10 cellular contexts compared by ENCODE assay signal in the genomic region with DNA sequence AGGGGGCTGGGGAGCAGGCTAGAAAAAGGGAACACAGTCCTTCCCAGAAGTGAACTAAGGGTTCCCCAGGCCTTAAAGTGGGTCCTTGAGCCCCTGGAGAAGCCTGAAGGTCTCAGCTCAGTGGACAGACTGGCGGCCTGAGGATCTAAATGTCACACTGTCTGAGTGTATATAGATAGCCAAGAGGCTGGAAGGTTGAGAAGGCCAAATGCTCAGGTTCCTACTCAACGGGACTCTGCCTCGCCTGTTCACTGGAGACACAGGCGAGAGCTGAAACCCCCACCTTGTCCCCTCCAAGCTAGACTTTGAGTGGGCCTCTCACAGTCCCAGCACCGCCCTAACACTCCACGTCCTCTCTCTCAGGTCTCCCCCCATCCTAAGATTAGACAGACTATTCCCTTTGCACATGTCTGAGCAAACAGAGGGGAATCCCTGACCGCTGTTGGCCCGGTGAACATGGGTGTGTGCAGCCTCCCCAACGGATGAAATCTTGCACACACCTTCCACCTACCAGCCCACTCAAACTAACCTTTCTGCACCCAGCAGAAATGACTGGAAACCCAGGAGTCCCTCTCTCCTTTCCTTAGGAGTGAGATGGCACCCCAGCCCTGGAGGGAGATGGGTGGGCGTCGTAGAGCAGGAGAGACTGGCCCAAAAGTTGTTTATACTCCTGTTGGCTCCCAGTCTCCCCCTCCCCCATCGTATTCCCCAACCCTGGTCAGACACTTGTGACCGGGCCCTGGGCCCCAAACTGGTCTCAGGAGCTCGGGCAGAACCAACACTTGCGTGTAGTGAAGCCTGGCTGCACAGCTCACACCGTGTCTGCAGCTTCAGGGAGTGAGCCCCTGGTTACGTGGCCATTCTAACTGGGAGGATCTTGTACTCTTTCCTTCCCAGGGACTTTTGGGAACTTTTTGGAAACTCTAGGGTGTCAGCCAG. TPM values are rescaled to one million over a fixed set of nuclear protein-coding genes. Genes with fewer than 3 reads are reported as not detected.
A peak's percentile ranks its signal among the peaks of the same experiment; 100 is the strongest.
DNase-seq lines count a peak whose midpoint lies in the region; TF ChIP-seq lines count a peak whose summit lies in the region.
"Had no signal": no experiment of that assay in that cellular context is flagged by ENCODE, and none has a peak within 500 bp of the region (broad histone marks: within the 10 kb centered on the region; RNA-seq: fewer than 3 reads in every experiment).

No MANE protein-coding gene starts in this region.

- H3K36me3 ChIP-seq in MG63 (peaks cover 39% of the 10 kb centered on the region), endocrine pancreas (ENCODE audit: control insufficient read depth, insufficient read depth, low read length) (no peaks in the 10 kb centered on the region), mesodermal cell (ENCODE audit: control insufficient read depth, insufficient read depth, low read length) (peaks cover 24% of the 10 kb centered on the region), tibial nerve (peaks cover 0 to 3% (median 0%) of the 10 kb centered on the region in 3 donors)

- no peak for DNase-seq in MG63
- no peak for DNase-seq in tibial nerve (ENCODE audit: low spot score in 2 of 2)
- no peak for DNase-seq in midbrain (lab: John Stamatoyannopoulos, UW)
- DNase-seq in NCI-H345 treated with DMSO at 0.1 percent for 48 hours (lab: John Stamatoyannopoulos, UW; ENCODE audit: unreplicated experiment), result no peak
- no peak for DNase-seq in NCI-H1092 treated with DMSO at 0.1 percent for 48 hours (lab: John Stamatoyannopoulos, UW)
- DNase-seq: amniotic stem cell; stimulated activated naive CD4-positive, alpha-beta T cell treated with Interleukin-2 at 50 U/mL for 16 hours; T-helper 2 cell had no signal

- H3K9me3 ChIP-seq in MG63 (no peaks in the 10 kb centered on the region), endocrine pancreas (ENCODE audit: control insufficient read depth, low read length) (no peaks in the 10 kb centered on the region), mesodermal cell (ENCODE audit: control insufficient read depth, low read length) (no peaks in the 10 kb centered on the region), tibial nerve (no peaks in the 10 kb centered on the region)

- peak overlapping the region; percentile 76 for H3K4me3 ChIP-seq in MG63
- H3K4me3 ChIP-seq in endocrine pancreas (ENCODE audit: control insufficient read depth, insufficient read depth, low read length), result peak overlapping the region; percentile 39
- peak overlapping the region; percentile 68 for H3K4me3 ChIP-seq in mesodermal cell (ENCODE audit: extremely low read depth, insufficient read depth, low read length, poor library complexity, severe bottlenecking)
- peak overlapping the region; percentile 61 to 85 (median 71) for H3K4me3 ChIP-seq in tibial nerve

- H3K9ac ChIP-seq in endocrine pancreas (ENCODE audit: control insufficient read depth, insufficient read depth, low read length), result no peak overlapping the region

- H3K27ac ChIP-seq in mesodermal cell (ENCODE audit: low read depth, low read length, severe bottlenecking), result no peak overlapping the region
- H3K27ac ChIP-seq in tibial nerve, result peak overlapping the region; percentile 83 to 97 (median 92)

- no peaks in the 10 kb centered on the region for H3K27me3 ChIP-seq in MG63
- no peaks in the 10 kb centered on the region for H3K27me3 ChIP-seq in endocrine pancreas (ENCODE audit: control insufficient read depth, insufficient read depth, low read length)
- H3K27me3 ChIP-seq in tibial nerve, result no peaks in the 10 kb centered on the region

- TF ChIP-seq POLR2A in tibial nerve (IDR thresholded peaks at IDR 0.05), result peak in 1 of 2 donors; percentile 25

- TF ChIP-seq CTCF in tibial nerve (IDR thresholded peaks at IDR 0.05), result no peak

- no peaks in the 10 kb centered on the region for H3K4me1 ChIP-seq in endocrine pancreas (ENCODE audit: control insufficient read depth, insufficient read depth, low read length)
- peaks cover 57% of the 10 kb centered on the region for H3K4me1 ChIP-seq in mesodermal cell (ENCODE audit: control insufficient read depth, insufficient read depth, low read length, poor library complexity, severe bottlenecking)
- H3K4me1 ChIP-seq in tibial nerve, result peaks cover 0 to 71% (median 35%) of the 10 kb centered on the region in 4 donors

- TF ChIP-seq EP300 in tibial nerve (IDR thresholded peaks at IDR 0.05), result no peak

- 53 to 59% methylated on average over 12 to 17 of the region's 17 CpGs for WGBS in mesodermal cell (ENCODE audit: insufficient coverage in 2 of 2), 2 experiments
- WGBS in tibial nerve, 2 donors, result 25 to 37% methylated on average over 16 to 17 of the region's 17 CpGs

RNA-seq across cellular contexts. Expression of a gene that starts 1.9 kb away (rescaled TPM):
- 24.0 and 36.0 TPM in 2 replicates for total RNA-seq in MG63 (2014; rRNA removed; shearing (Covaris generic); ENCODE audit: low replicate concordance)
- 90.7 TPM for polyA plus RNA-seq in mesodermal cell (2013, experiment 1 of 2)
- polyA plus RNA-seq in mesodermal cell (2013, experiment 2 of 2), result 89.6 TPM
- 100 to 1,000 TPM; 155 to 328 (median 200) TPM for total RNA-seq in tibial nerve
